In the genomic region with DNA sequence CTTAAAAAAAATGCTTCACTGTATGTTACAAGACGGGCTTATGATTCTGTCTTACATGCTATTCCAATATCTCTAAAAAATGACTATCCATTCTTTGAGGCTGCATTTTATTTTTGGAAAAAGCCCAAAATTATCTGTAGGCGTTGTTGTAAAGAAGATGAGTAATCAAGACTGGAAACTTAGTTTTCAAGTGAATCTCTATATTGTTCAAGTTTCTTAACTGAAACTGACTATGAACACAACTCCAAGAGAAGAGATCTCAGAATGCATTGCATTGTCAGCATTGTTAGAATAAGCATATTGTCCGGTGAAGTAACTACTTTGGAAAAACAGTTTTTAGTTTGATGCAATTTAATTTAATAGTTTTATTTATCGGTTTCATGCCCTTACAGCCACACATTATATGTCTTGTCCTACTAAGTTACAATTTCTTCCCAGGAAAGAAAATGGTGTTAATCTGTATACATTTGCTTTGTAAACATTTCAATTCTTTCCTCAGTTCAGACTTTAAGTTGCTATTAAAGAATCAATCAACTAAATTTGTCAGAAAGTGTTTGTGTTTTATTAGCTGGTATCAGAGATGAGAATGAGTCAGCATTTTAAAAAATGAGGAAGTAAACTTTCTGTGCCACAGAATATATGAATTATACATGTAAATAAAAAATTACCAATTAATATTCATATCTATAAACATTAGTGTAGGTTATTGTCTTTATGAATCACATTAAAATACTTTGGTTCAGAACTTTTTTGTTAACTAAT, we compare ENCODE assay signal across 20 cellular contexts.
DNase-seq lines count a peak whose midpoint lies in the region; ATAC-seq, FAIRE-seq and TF ChIP-seq lines count a peak whose summit lies in the region.
"Had no signal": no experiment of that assay in that cellular context is flagged by ENCODE, and none has a peak within 500 bp of the region (broad histone marks: within the 10 kb centered on the region; RNA-seq: fewer than 3 reads in every experiment).

No MANE protein-coding gene starts in this region.

- no peaks in the 10 kb centered on the region for H3K9me1 ChIP-seq in K562 (ENCODE audit: control insufficient read depth, insufficient read depth, low read length)

- DNase-seq in K562 (ENCODE audit: extremely low read depth in 1 of 4, low spot score in 3 of 4) (no peak), pancreas (no peak), right atrium auricular region (ENCODE audit: low spot score) (no peak), NCI-H69 (lab: John Stamatoyannopoulos, UW) (no peak), lower lobe of right lung (no peak)
- DNase-seq: activated effector memory CD4-positive, alpha-beta T cell treated with Interleukin-2 at 50 U/mL for 16 hours; CD4-positive, alpha-beta memory T cell; DMS79; foreskin fibroblast; MG63; naive thymus-derived CD8-positive, alpha-beta T cell; NCI-H2171; NCI-H524 treated with DMSO at 0.1 percent for 48 hours; right cardiac atrium; SHP77; stimulated activated CD4-positive, alpha-beta T cell treated with anti-CD3 and anti-CD28 coated beads, Interleukin-15, amount 100 ng/mL, for 24 hours; T-helper 1 cell had no signal

- H3K4me1 ChIP-seq in K562 (replicated peaks in 1 of 2; ENCODE audit: control insufficient read depth in 2 of 2, insufficient read depth in 2 of 2, low read length in 2 of 2) (no peaks in the 10 kb centered on the region), pancreas (peaks cover 0 to 8% (median 8%) of the 10 kb centered on the region in 3 donors), right atrium auricular region (no peaks in the 10 kb centered on the region), lower lobe of right lung (no peaks in the 10 kb centered on the region)
- H3K4me1 ChIP-seq: suprapubic skin had no signal

- H3K79me2 ChIP-seq in K562 (ENCODE audit: control insufficient read depth, insufficient read depth, low read length) = no peaks in the 10 kb centered on the region

- H3K4me3 ChIP-seq in K562 (no peak overlapping the region), pancreas (no peak overlapping the region), right atrium auricular region (no peak overlapping the region), lower lobe of right lung (no peak overlapping the region)
- H3K4me3 ChIP-seq: MG63, suprapubic skin had no signal

- CTCF ChIA-PET in K562 (lab: Yijun Ruan, JAX; ENCODE audit: low intra/inter-chr PET ratio) = no interaction called here

- peak; percentile 69 for ATAC-seq in GM18511 (IDR thresholded peaks at IDR 0.05; ENCODE audit: unreplicated experiment)
- peak; percentile 28 for ATAC-seq in HG03432 (IDR thresholded peaks at IDR 0.05; ENCODE audit: unreplicated experiment)
- no peak for ATAC-seq in K562
- ATAC-seq in pancreas = peak; percentile 44 to 52 (median 50)
- no peak for ATAC-seq in lower lobe of right lung
- ATAC-seq: naive thymus-derived CD8-positive, alpha-beta T cell; right cardiac atrium had no signal

- POLR2A ChIA-PET in K562 (lab: Yijun Ruan, JAX) = no interaction called here

- in situ Hi-C loops in K562 (cut with MboI) = no loop called here

- no peaks in the 10 kb centered on the region for H3K36me3 ChIP-seq in K562 (ENCODE audit: control insufficient read depth, insufficient read depth, low read length)
- H3K36me3 ChIP-seq in pancreas = no peaks in the 10 kb centered on the region
- no peaks in the 10 kb centered on the region for H3K36me3 ChIP-seq in right atrium auricular region
- no peaks in the 10 kb centered on the region for H3K36me3 ChIP-seq in lower lobe of right lung
- H3K36me3 ChIP-seq: MG63, suprapubic skin had no signal

- no peak overlapping the region for H3K4me2 ChIP-seq in K562 (ENCODE audit: insufficient read depth, low read length)

- no peak overlapping the region for H3K9ac ChIP-seq in K562 (ENCODE audit: insufficient read depth in 1 of 2, low read depth in 2 of 2, low read length in 2 of 2)

- no peaks in the 10 kb centered on the region for H3K9me3 ChIP-seq in K562 (replicated peaks; ENCODE audit: control insufficient read depth, insufficient read depth, low read depth, low read length)
- H3K9me3 ChIP-seq in pancreas = no peaks in the 10 kb centered on the region
- no peaks in the 10 kb centered on the region for H3K9me3 ChIP-seq in right atrium auricular region
- no peaks in the 10 kb centered on the region for H3K9me3 ChIP-seq in lower lobe of right lung
- H3K9me3 ChIP-seq: MG63, suprapubic skin had no signal

- H3K27me3 ChIP-seq in K562 (ENCODE audit: control insufficient read depth in 2 of 2, insufficient read depth in 2 of 2, low read length in 2 of 2) (no peaks in the 10 kb centered on the region), pancreas (no peaks in the 10 kb centered on the region), right atrium auricular region (no peaks in the 10 kb centered on the region), lower lobe of right lung (ENCODE audit: low read depth) (no peaks in the 10 kb centered on the region)
- H3K27me3 ChIP-seq: MG63, suprapubic skin had no signal

- TF ChIP-seq RAD21 in K562 (CRISPR knock-in tag; conservative IDR thresholded peaks at IDR 0.05 in 1 of 2, IDR thresholded peaks at IDR 0.05 in 1 of 2) = no peak

- no peak for FAIRE-seq in K562 (lab: Jason Lieb, UNC)
- FAIRE-seq in pancreas (lab: Jason Lieb, UNC) = no peak

- no peak for TF ChIP-seq POLR2A in K562 (conservative IDR thresholded peaks at IDR 0.05)

- TF ChIP-seq CTCF in K562 (IDR thresholded peaks at IDR 0.05 in 2 of 3, conservative IDR thresholded peaks at IDR 0.05 in 1 of 3; ENCODE audit: insufficient read depth in 2 of 3, low read depth in 1 of 3, low read length in 3 of 3) = no peak
- TF ChIP-seq CTCF in pancreas (IDR thresholded peaks at IDR 0.05) = no peak
- no peak for TF ChIP-seq CTCF in right atrium auricular region (IDR thresholded peaks at IDR 0.05)
- no peak for TF ChIP-seq CTCF in lower lobe of right lung (IDR thresholded peaks at IDR 0.05)

- no TSS peak for BruUV-seq in K562 (replicated peaks; lab: Mats Ljungman, UMichigan)

- 0% methylated on average over 4 of the region's 4 CpGs for WGBS in K562 (ENCODE audit: insufficient coverage, low coverage, missing lambda C conversion rate)
- WGBS in pancreas, 2 donors = 88 to 90% methylated on average over 4 of the region's 4 CpGs

- H3K27ac ChIP-seq in K562 (ENCODE audit: extremely low read depth, low read depth, low read length) (no peak overlapping the region), pancreas (peak overlapping the region in 2 of 4 donors; percentile 47 to 54), right atrium auricular region (no peak overlapping the region), lower lobe of right lung (no peak overlapping the region)
- H3K27ac ChIP-seq: suprapubic skin had no signal

- intact Hi-C loops in K562 (cut with micrococcal nuclease) (no loop called here), pancreas (cut with DNase I) (no loop called here), lower lobe of right lung (cut with DNase I) (no loop called here)

- TF ChIP-seq EP300 in K562 (IDR thresholded peaks at IDR 0.05; ENCODE audit: low read length) = no peak

- H4K20me1 ChIP-seq in K562 (replicated peaks; ENCODE audit: control insufficient read depth, insufficient read depth, low read length) = no peaks in the 10 kb centered on the region

- H2AFZ ChIP-seq in K562 (ENCODE audit: low read depth, low read length) = no peak overlapping the region

TF ChIP-seq in K562, 482 proteins besides CTCF, POLR2A, EP300 and RAD21:
- TF ChIP-seq, protein P1, sequence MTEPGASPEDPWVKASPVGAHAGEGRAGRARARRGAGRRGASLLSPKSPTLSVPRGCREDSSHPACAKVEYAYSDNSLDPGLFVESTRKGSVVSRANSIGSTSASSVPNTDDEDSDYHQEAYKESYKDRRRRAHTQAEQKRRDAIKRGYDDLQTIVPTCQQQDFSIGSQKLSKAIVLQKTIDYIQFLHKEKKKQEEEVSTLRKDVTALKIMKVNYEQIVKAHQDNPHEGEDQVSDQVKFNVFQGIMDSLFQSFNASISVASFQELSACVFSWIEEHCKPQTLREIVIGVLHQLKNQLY (CRISPR knock-in tag; conservative IDR thresholded peaks at IDR 0.05) = no peak
- TF ChIP-seq SMARCE1 (IDR thresholded peaks at IDR 0.05) (no peak), NR2F6 (CRISPR knock-in tag; IDR thresholded peaks at IDR 0.05) (no peak), KDM4B (IDR thresholded peaks at IDR 0.05; ENCODE audit: borderline replicate concordance in 2 of 2, low read depth in 1 of 2) (no peak), NFE2L1 (tag; IDR thresholded peaks at IDR 0.05; ENCODE audit: borderline replicate concordance, low read depth) (peak; percentile 16; the same call in 1 of the 2 replicates), POLR2H (tag; IDR thresholded peaks at IDR 0.05; ENCODE audit: low read depth) (no peak), MAFG (tag; conservative IDR thresholded peaks at IDR 0.05) (0 out of 2 replicates have a peak, but pooled peaks have one; percentile 31), BDP1 (IDR thresholded peaks at IDR 0.05; ENCODE audit: insufficient read depth, insufficient read length) (no peak), ZNF347 (CRISPR knock-in tag; IDR thresholded peaks at IDR 0.05; ENCODE audit: low read depth) (no peak), ZNF436 (CRISPR knock-in tag; IDR thresholded peaks at IDR 0.05) (no peak), PCBP2 (IDR thresholded peaks at IDR 0.05; ENCODE audit: low read depth, low read length, poor library complexity, severe bottlenecking) (no peak), MYC (IDR thresholded peaks at IDR 0.05; ENCODE audit: low read depth, low read length) (no peak), MYC (CRISPR knock-in tag; IDR thresholded peaks at IDR 0.05; ENCODE audit: borderline replicate concordance, low read depth) (no peak), ESRRB (CRISPR knock-in tag; IDR thresholded peaks at IDR 0.05; ENCODE audit: borderline replicate concordance) (no peak)

Comparison
In these comparisons a context has a peak if more than half of its experiments do, and no peak if none do; other contexts are left out.
1. ATAC-seq: peak in GM18511 (single experiment), HG03432 (single experiment) and pancreas (4 of 4); none in K562 (single experiment) and lower lobe of right lung (0 of 2).